In genomic region chr14:22071001-22071400, GRCh38 we compare ENCODE assay signal across 8 cellular contexts.
DNase-seq lines count a peak whose midpoint lies in the region; ATAC-seq, FAIRE-seq and TF ChIP-seq lines count a peak whose summit lies in the region.

No MANE protein-coding gene starts in this region.

- intact Hi-C loops in natural killer cell (cut with micrococcal nuclease) (no loop called here), kidney (cut with DNase I) (no loop called here), left ventricle myocardium superior (cut with micrococcal nuclease) (no loop called here)

- H3K4me1 ChIP-seq in kidney (ENCODE audit: control insufficient read depth in 1 of 2, insufficient read depth in 1 of 2, low read depth in 1 of 2, low read length in 2 of 2), result no peaks in the 10 kb centered on the region

- H3K27ac ChIP-seq in kidney (ENCODE audit: low read depth in 2 of 2, low read length in 2 of 2), result no peak overlapping the region

- no peaks in the 10 kb centered on the region for H3K9me3 Mint-ChIP-seq in natural killer cell

- peaks cover 4% of the 10 kb centered on the region in 2 donors for H3K27me3 Mint-ChIP-seq in natural killer cell (ENCODE audit: low read depth in 2 of 2)

- H3K36me3 ChIP-seq in kidney (ENCODE audit: control insufficient read depth in 1 of 2, insufficient read depth in 2 of 2, low read length in 2 of 2), result no peaks in the 10 kb centered on the region

- H3K9ac ChIP-seq in kidney (ENCODE audit: low read length in 2 of 2), result no peak overlapping the region

- peak; percentile 85 for ATAC-seq in HG03095 (IDR thresholded peaks at IDR 0.05; ENCODE audit: unreplicated experiment)
- ATAC-seq in natural killer cell, result peak; percentile 63 to 87 (median 74)
- ATAC-seq in left ventricle myocardium superior, result no peak

- peak; percentile 13 for DNase-seq in stimulated activated CD4-positive, alpha-beta T cell treated with anti-CD3 and anti-CD28 coated beads, Interleukin-1b, Interleukin-23, amount 100 ng/mL, for 48 hours
- no peak for DNase-seq in stimulated activated CD4-positive, alpha-beta T cell treated with anti-CD3 and anti-CD28 coated beads, Interleukin-12 subunit alpha, Interleukin-12 subunit beta, amount 100 ng/mL, for 4 hours
- DNase-seq in T-helper 2 cell, result peak in 4 of 5 experiments; percentile 8 to 88 (median 38)
- DNase-seq in natural killer cell, result peak; percentile 39
- no peak for DNase-seq in D721Med (ENCODE audit: insufficient read length, low spot score)
- no peak for DNase-seq in kidney
- no peak for DNase-seq in left ventricle myocardium superior

- peaks cover 21 to 23% of the 10 kb centered on the region in 2 donors for H3K4me1 Mint-ChIP-seq in natural killer cell

- peak overlapping the region; percentile 71 to 79 for H3K27ac Mint-ChIP-seq in natural killer cell

- no peaks in the 10 kb centered on the region for H3K36me3 Mint-ChIP-seq in natural killer cell

- peak overlapping the region; percentile 87 for H3K4me3 Mint-ChIP-seq in natural killer cell

- TF ChIP-seq CTCF in natural killer cell (IDR thresholded peaks at IDR 0.05) (no peak), D721Med (IDR thresholded peaks at IDR 0.05; ENCODE audit: insufficient read depth, missing control alignments) (no peak), kidney (IDR thresholded peaks at IDR 0.05; ENCODE audit: borderline replicate concordance, extremely low read depth, insufficient read depth) (no peak)

- H3K9me3 ChIP-seq in kidney (ENCODE audit: control insufficient read depth in 1 of 2, low read length in 2 of 2), result no peaks in the 10 kb centered on the region

- no peak overlapping the region for H3K4me3 ChIP-seq in kidney (ENCODE audit: low read length in 2 of 2)

- no peak for FAIRE-seq in D721Med (lab: Jason Lieb, UNC)
- no peak for FAIRE-seq in kidney (lab: Jason Lieb, UNC)

Comparison
In these comparisons a context has a peak if more than half of its experiments do, and no peak if none do; other contexts are left out.
1. DNase-seq: peak in stimulated activated CD4-positive, alpha-beta T cell treated with anti-CD3 and anti-CD28 coated beads, Interleukin-1b, Interleukin-23, amount 100 ng/mL, for 48 hours (single experiment), T-helper 2 cell (4 of 5) and natural killer cell (single experiment); none in stimulated activated CD4-positive, alpha-beta T cell treated with anti-CD3 and anti-CD28 coated beads, Interleukin-12 subunit alpha, Interleukin-12 subunit beta, amount 100 ng/mL, for 4 hours (single experiment), D721Med (single experiment), kidney (single experiment) and left ventricle myocardium superior (single experiment).